ENCODE assay signal across 28 cellular contexts in the genomic region with DNA sequence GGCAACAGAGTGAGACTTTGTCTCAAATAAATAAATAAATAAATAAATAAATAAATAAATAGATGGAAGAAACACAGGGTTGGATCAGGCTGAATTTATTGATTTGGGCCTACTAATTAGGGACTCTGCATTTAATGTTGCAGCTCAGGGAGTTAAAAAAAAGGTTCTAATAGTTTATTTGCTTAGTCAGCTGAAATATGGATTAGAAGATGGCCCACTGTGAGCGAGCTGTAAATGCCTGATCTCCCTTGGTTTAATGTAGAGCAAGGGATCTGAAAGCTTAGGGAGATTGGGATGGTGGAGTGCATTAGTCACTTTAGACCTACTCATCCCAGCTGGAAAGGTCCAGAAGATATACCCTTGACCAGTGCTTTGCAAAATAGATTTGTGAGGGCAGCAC.
"Had no signal": no experiment of that assay in that cellular context is flagged by ENCODE, and none has a peak within 500 bp of the region (broad histone marks: within the 10 kb centered on the region; RNA-seq: fewer than 3 reads in every experiment).

No MANE protein-coding gene starts in this region.

- H3K27me3 ChIP-seq: neural progenitor cell, ovary, spleen, suprapubic skin, testis, tibial artery, transverse colon, upper lobe of right lung, uterus had no signal

- H2AFZ ChIP-seq: neural progenitor cell, parathyroid adenoma had no signal

- ATAC-seq: natural killer cell; psoas muscle; right cardiac atrium; sciatic nerve; stimulated activated memory B cell treated with anti-CD40 and anti-IgM and Interleukin-4, amounts not matched to agents 10 μg/mL and 1 μg/mL and 100 μg/mL, for 72 hours; stimulated activated naive CD8-positive, alpha-beta T cell treated with anti-CD3 and anti-CD28 coated beads, Interleukin-15, amount 100 ng/mL, for 72 hours; stimulated activated naive CD8-positive, alpha-beta T cell treated with anti-CD3 and anti-CD28 coated beads, Interleukin-15, Interleukin-2, amounts not matched to agents 100 U/mL and 50 U/mL, for 24 hours; upper lobe of right lung had no signal

- H3K9ac ChIP-seq: neural progenitor cell, parathyroid adenoma had no signal

- H3K4me3 ChIP-seq: neural progenitor cell, ovary, psoas muscle, skin epidermis, smooth muscle cell, spleen, suprapubic skin, testis, tibial artery, transverse colon, upper lobe of right lung, uterus had no signal

- H3K4me1 ChIP-seq: neural progenitor cell, parathyroid adenoma, psoas muscle, spleen, suprapubic skin, testis, transverse colon, upper lobe of right lung, uterus had no signal

- H3K79me2 ChIP-seq: parathyroid adenoma had no signal

- H3K9me3 ChIP-seq: ovary, psoas muscle, spleen, suprapubic skin, testis, tibial artery, transverse colon, upper lobe of right lung, uterus had no signal

- H3K4me2 ChIP-seq: neural progenitor cell, smooth muscle cell had no signal

- H3K36me3 ChIP-seq: neural progenitor cell, ovary, spleen, suprapubic skin, tibial artery, transverse colon, upper lobe of right lung, uterus had no signal

- H3K27ac ChIP-seq: neural progenitor cell, ovary, parathyroid adenoma, psoas muscle, skin epidermis, spleen, suprapubic skin, testis, tibial artery, transverse colon, upper lobe of right lung, uterus had no signal

- DNase-seq: natural killer cell; occipital lobe; ovary; posterior cingulate gyrus; psoas muscle; right cardiac atrium; spleen; stimulated activated CD4-positive, alpha-beta T cell treated with anti-CD3 and anti-CD28 coated beads, Interleukin-12 subunit alpha, Interleukin-12 subunit beta, amount 100 ng/mL, for 4 hours; stimulated activated CD4-positive, alpha-beta T cell treated with anti-CD3 and anti-CD28 coated beads, Interleukin-1b, Interleukin-23, amount 100 ng/mL, for 48 hours; stimulated activated CD4-positive, alpha-beta T cell treated with anti-CD3 and anti-CD28 coated beads, Interleukin-4, amount 100 ng/mL, for 1 hour; stimulated activated CD4-positive, alpha-beta T cell treated with anti-CD3 and anti-CD28 coated beads, Interleukin-4, amount 100 ng/mL, for 4 hours; stimulated activated CD8-positive, alpha-beta memory T cell treated with anti-CD3 and anti-CD28 coated beads, Interleukin-4, amount 100 ng/mL, for 48 hours; stimulated activated naive CD4-positive, alpha-beta T cell; stimulated activated naive CD8-positive, alpha-beta T cell treated with anti-CD3 and anti-CD28 coated beads, Interleukin-15, amount 100 ng/mL, for 72 hours; stimulated activated naive CD8-positive, alpha-beta T cell treated with anti-CD3 and anti-CD28 coated beads, Interleukin-15, Interleukin-2, amounts not matched to agents 100 U/mL and 50 U/mL, for 24 hours; substantia nigra; testis; tibial artery; transverse colon; upper lobe of right lung; uterus had no signal
